Comparison of ENCODE assay signal across 8 cellular contexts in the genomic region with DNA sequence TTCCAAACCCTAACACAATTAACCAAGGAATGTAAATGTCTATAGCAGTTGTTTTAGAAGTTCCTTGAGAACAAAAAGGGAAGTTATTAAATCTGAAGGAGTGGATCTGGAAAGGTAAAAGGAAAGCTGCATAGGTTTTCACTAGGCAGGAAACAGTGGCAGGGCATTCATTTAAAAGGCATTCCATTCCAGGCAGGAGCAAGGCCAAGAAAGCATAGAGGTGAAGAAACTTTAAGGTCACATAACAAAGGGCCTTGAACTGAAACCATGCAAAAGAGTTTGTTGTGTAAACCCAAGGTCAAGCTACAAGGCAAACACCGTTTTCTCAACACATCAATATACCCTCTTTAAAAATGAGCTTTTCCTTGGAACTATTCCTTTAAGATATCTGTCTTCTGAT. TPM values are rescaled to one million over a fixed set of nuclear protein-coding genes. Genes with fewer than 3 reads are reported as not detected.
DNase-seq lines count a peak whose midpoint lies in the region; ATAC-seq and TF ChIP-seq lines count a peak whose summit lies in the region.

No MANE protein-coding gene starts in this region.

- H3K27ac Mint-ChIP-seq in immature natural killer cell = peak overlapping the region; percentile 85 to 94 (median 92)
- peak overlapping the region; percentile 89 for H3K27ac Mint-ChIP-seq in stimulated activated memory B cell treated with anti-CD40 and anti-IgM and Interleukin-4, amounts not matched to agents 10 μg/mL and 1 μg/mL and 100 μg/mL, for 72 hours

- H3K4me3 ChIP-seq in adipocyte (ENCODE audit: low read length) = peak overlapping the region; percentile 97

- H3K9ac ChIP-seq in adipocyte (ENCODE audit: low read length) = peak overlapping the region; percentile 97

- ATAC-seq in stimulated activated memory B cell treated with anti-CD40 and anti-IgM and Interleukin-4, amounts not matched to agents 10 μg/mL and 1 μg/mL and 100 μg/mL, for 72 hours = no peak
- no peak for ATAC-seq in activated CD4-positive, CD25-positive, alpha-beta regulatory T cell treated with anti-CD3 and anti-CD28 coated beads, Interleukin-2, amount 50 U/mL, for 24 hours

- peak overlapping the region; percentile 91 to 97 (median 95) for H3K4me3 Mint-ChIP-seq in immature natural killer cell
- H3K4me3 Mint-ChIP-seq in stimulated activated memory B cell treated with anti-CD40 and anti-IgM and Interleukin-4, amounts not matched to agents 10 μg/mL and 1 μg/mL and 100 μg/mL, for 72 hours = peak overlapping the region; percentile 93

- no peak for TF ChIP-seq CTCF in GM13976 (IDR thresholded peaks at IDR 0.05; ENCODE audit: borderline replicate concordance, control extremely low read depth, extremely low read depth, insufficient read depth, missing control alignments)

- in situ Hi-C loops in GM13976 (cut with MboI; ENCODE audit: low sequenced_read_pairs, unreplicated experiment) = no loop called here

- no peaks in the 10 kb centered on the region for H3K9me3 Mint-ChIP-seq in immature natural killer cell
- H3K9me3 Mint-ChIP-seq in stimulated activated memory B cell treated with anti-CD40 and anti-IgM and Interleukin-4, amounts not matched to agents 10 μg/mL and 1 μg/mL and 100 μg/mL, for 72 hours = no peaks in the 10 kb centered on the region

- H3K4me1 Mint-ChIP-seq in immature natural killer cell = peaks cover 28 to 45% of the 10 kb centered on the region in 2 donors
- peaks cover 16% of the 10 kb centered on the region for H3K4me1 Mint-ChIP-seq in stimulated activated memory B cell treated with anti-CD40 and anti-IgM and Interleukin-4, amounts not matched to agents 10 μg/mL and 1 μg/mL and 100 μg/mL, for 72 hours

- peaks cover 19% of the 10 kb centered on the region for H3K4me1 ChIP-seq in adipocyte (ENCODE audit: control insufficient read depth, insufficient read depth, low read length)

- DNase-seq in NOMO-1 treated with DMSO at 0.1 percent for 48 hours (lab: John Stamatoyannopoulos, UW; ENCODE audit: unreplicated experiment) = peak; percentile 24
- no peak for DNase-seq in NOMO-1 treated with dmso at 0.1 percent for 144 hours (lab: John Stamatoyannopoulos, UW; ENCODE audit: unreplicated experiment)
- peak; percentile 39 for DNase-seq in adipocyte (ENCODE audit: low read depth)
- no peak for DNase-seq in immature natural killer cell
- DNase-seq in GM13976 (ENCODE audit: low spot score) = no peak
- no peak for DNase-seq in DMS 273 treated with DMSO at 0.1 percent for 48 hours (lab: John Stamatoyannopoulos, UW)

- H3K36me3 ChIP-seq in adipocyte (ENCODE audit: control insufficient read depth, insufficient read depth, low read length, severe bottlenecking) = no peaks in the 10 kb centered on the region

- no peaks in the 10 kb centered on the region for H3K27me3 ChIP-seq in adipocyte (replicated peaks; ENCODE audit: control insufficient read depth, insufficient read depth, low read length)

- H3K9me3 ChIP-seq in adipocyte (ENCODE audit: control insufficient read depth, low read length) = peaks cover 2% of the 10 kb centered on the region

- peaks cover 2 to 9% (median 4%) of the 10 kb centered on the region in 3 donors for H3K27me3 Mint-ChIP-seq in immature natural killer cell (ENCODE audit: low read depth in 3 of 3)
- H3K27me3 Mint-ChIP-seq in stimulated activated memory B cell treated with anti-CD40 and anti-IgM and Interleukin-4, amounts not matched to agents 10 μg/mL and 1 μg/mL and 100 μg/mL, for 72 hours = peaks cover 12% of the 10 kb centered on the region

- H3K36me3 Mint-ChIP-seq in immature natural killer cell = peaks cover 0 to 3% (median 0%) of the 10 kb centered on the region in 3 donors
- H3K36me3 Mint-ChIP-seq in stimulated activated memory B cell treated with anti-CD40 and anti-IgM and Interleukin-4, amounts not matched to agents 10 μg/mL and 1 μg/mL and 100 μg/mL, for 72 hours = no peaks in the 10 kb centered on the region

RNA-seq across cellular contexts. Expression of a gene that starts 0.8 kb away (rescaled TPM):
- under 1 TPM in 2 of 3 donors, not detected in 1; 0.03 to 0.25 TPM for polyA plus RNA-seq in immature natural killer cell

Comparison
In these comparisons a context has a peak if more than half of its experiments do, and no peak if none do; other contexts are left out.
1. DNase-seq: peak in NOMO-1 treated with DMSO at 0.1 percent for 48 hours (single experiment) and adipocyte (single experiment); none in NOMO-1 treated with dmso at 0.1 percent for 144 hours (single experiment), immature natural killer cell (0 of 3), GM13976 (single experiment) and DMS 273 treated with DMSO at 0.1 percent for 48 hours (single experiment).